In genomic region chr3:162263596-162263995, GRCh38 we compare ENCODE assay signal across 35 cellular contexts.
"Had no signal": no experiment of that assay in that cellular context is flagged by ENCODE, and none has a peak within 500 bp of the region (broad histone marks: within the 10 kb centered on the region; RNA-seq: fewer than 3 reads in every experiment).

No MANE protein-coding gene starts in this region.

- H3K36me3 Mint-ChIP-seq: activated naive CD4-positive, alpha-beta T cell treated with anti-CD3 and anti-CD28 coated beads, Interleukin-2, amount 50 U/mL, for 72 hours; activated naive CD8-positive, alpha-beta T cell treated with anti-CD3 and anti-CD28 coated beads for 36 hours; brain; WTC11 had no signal

- H3K9me3 ChIP-seq: ascending aorta had no signal

- ATAC-seq: activated CD4-positive, alpha-beta T cell treated with anti-CD3 and anti-CD28 coated beads for 36 hours; activated CD4-positive, CD25-positive, alpha-beta regulatory T cell treated with anti-CD3 and anti-CD28 coated beads, Interleukin-2, amount 50 U/mL, for 24 hours; activated CD8-positive, alpha-beta T cell treated with anti-CD3 and anti-CD28 coated beads for 36 hours; activated naive CD4-positive, alpha-beta T cell treated with anti-CD3 and anti-CD28 coated beads, Interleukin-2, amount 50 U/mL, for 72 hours; activated T-cell treated with anti-CD3 and anti-CD28 coated beads, Interleukin-2, amount 50 U/mL, for 4 hours; activated T-cell treated with anti-CD3 and anti-CD28 coated beads, Interleukin-2, amount 50 U/mL, for 72 hours; activated T-helper 17 cell treated with anti-CD3 and anti-CD28 coated beads, Interleukin-2, amount 50 U/mL, for 72 hours; WTC11 had no signal

- DNase-seq: activated CD4-positive, alpha-beta T cell treated with anti-CD3 and anti-CD28 coated beads for 1 hour; activated CD4-positive, alpha-beta T cell treated with anti-CD3 and anti-CD28 coated beads for 36 hours; activated CD4-positive, alpha-beta T cell treated with anti-CD3 and anti-CD28 coated beads for 48 hours; activated CD4-positive, alpha-beta T cell treated with anti-CD3 and anti-CD28 coated beads, Interleukin-2, amount 10 ng/mL, durations not matched to agents 7 days and 5 days; activated CD4-positive, alpha-beta T cell treated with anti-CD3 and anti-CD28 coated beads, Interleukin-2, amount 50 U/mL, for 48 hours; activated CD4-positive, CD25-positive, alpha-beta regulatory T cell; activated CD8-positive, alpha-beta memory T cell treated with anti-CD3 and anti-CD28 coated beads, Interleukin-2, amount 50 U/mL, for 4 hours; activated CD8-positive, alpha-beta T cell treated with anti-CD3 and anti-CD28 coated beads for 36 hours; activated effector memory CD4-positive, alpha-beta T cell treated with anti-CD3 and anti-CD28 coated beads, Interleukin-2, amount 50 U/mL, for 16 hours; activated gamma-delta T cell treated with Interleukin-2 at 50 U/mL for 16 hours; activated naive CD4-positive, alpha-beta T cell; activated naive CD4-positive, alpha-beta T cell treated with anti-CD3 and anti-CD28 coated beads for 36 hours; activated naive CD4-positive, alpha-beta T cell treated with anti-CD3 and anti-CD28 coated beads, Interleukin-2, amount 50 U/mL, for 16 hours; activated naive CD8-positive, alpha-beta T cell treated with anti-CD3 and anti-CD28 coated beads for 36 hours; activated T-cell treated with anti-CD3 and anti-CD28 coated beads for 4 hours; activated T-cell treated with anti-CD3 and anti-CD28 coated beads, Interleukin-2, amount 50 U/mL, for 1 hour; activated T-cell treated with anti-CD3 and anti-CD28 coated beads, Interleukin-2, amount 50 U/mL, for 4 hours; activated T-cell treated with anti-CD3 and anti-CD28 coated beads, Interleukin-2, amount 50 U/mL, for 72 hours; amygdala; anterior cingulate cortex; central memory CD4-positive, alpha-beta T cell; T-helper 2 cell; T-helper 9 cell; WERI-Rb-1 had no signal

- H3K4me1 Mint-ChIP-seq: activated CD4-positive, alpha-beta T cell treated with anti-CD3 and anti-CD28 coated beads for 36 hours; activated CD4-positive, alpha-beta T cell treated with anti-CD3 and anti-CD28 coated beads, Interleukin-2, amount 10 ng/mL, durations not matched to agents 7 days and 5 days; activated naive CD8-positive, alpha-beta T cell treated with anti-CD3 and anti-CD28 coated beads for 36 hours; activated T-helper 17 cell treated with anti-CD3 and anti-CD28 coated beads, Interleukin-2, amount 50 U/mL, for 72 hours; brain had no signal

- FAIRE-seq: colon had no signal

- H3K36me3 ChIP-seq: ascending aorta, WERI-Rb-1 had no signal

- H3K9me3 Mint-ChIP-seq: activated naive CD8-positive, alpha-beta T cell treated with anti-CD3 and anti-CD28 coated beads for 36 hours; activated T-helper 1 cell treated with anti-CD3 and anti-CD28 coated beads, Interleukin-12 subunit alpha, Interleukin-12 subunit beta, Interleukin-2, Interleukin-4 antibody, amounts not matched to agents 30 ng/mL and 10 ng/mL and 1 ng/mL, durations not matched to agents 14 hours and 24 hours and 36 hours had no signal

- H3K27me3 ChIP-seq: ascending aorta had no signal

- H3K4me3 Mint-ChIP-seq: activated CD4-positive, alpha-beta T cell treated with anti-CD3 and anti-CD28 coated beads for 36 hours; activated CD4-positive, alpha-beta T cell treated with anti-CD3 and anti-CD28 coated beads, Interleukin-2, amount 10 ng/mL, durations not matched to agents 7 days and 5 days; activated CD8-positive, alpha-beta T cell treated with anti-CD3 and anti-CD28 coated beads for 36 hours; activated naive CD4-positive, alpha-beta T cell treated with anti-CD3 and anti-CD28 coated beads for 36 hours; activated naive CD8-positive, alpha-beta T cell treated with anti-CD3 and anti-CD28 coated beads for 36 hours; activated T-cell treated with anti-CD3 and anti-CD28 coated beads, Interleukin-2, amount 50 U/mL, for 4 hours; activated T-cell treated with anti-CD3 and anti-CD28 coated beads, Interleukin-2, amount 50 U/mL, for 72 hours; activated T-helper 1 cell treated with anti-CD3 and anti-CD28 coated beads, Interleukin-12 subunit alpha, Interleukin-12 subunit beta, Interleukin-2, Interleukin-4 antibody, amounts not matched to agents 30 ng/mL and 10 ng/mL and 1 ng/mL, durations not matched to agents 14 hours and 24 hours and 36 hours; activated T-helper 17 cell treated with anti-CD3 and anti-CD28 coated beads, Interleukin-2, amount 50 U/mL, for 72 hours; brain; T-helper 1 cell treated with Interleukin-12 subunit alpha and Interleukin-12 subunit beta and Interleukin-4 antibody, amounts not matched to agents 30 μg/mL and 1 μg/mL, for 36 hours; T-helper 2 cell treated with Interferon-gamma antibody and Interleukin-4, amounts not matched to agents 5 μg/mL and 100 μg/mL, for 36 hours; WTC11 had no signal

- H3K4me1 ChIP-seq: ascending aorta had no signal

- H3K4me3 ChIP-seq: ascending aorta, coronary artery had no signal

- H3K27ac ChIP-seq: ascending aorta, coronary artery, WERI-Rb-1 had no signal

- H3K27ac Mint-ChIP-seq: activated CD4-positive, alpha-beta T cell treated with anti-CD3 and anti-CD28 coated beads for 36 hours; activated CD4-positive, alpha-beta T cell treated with anti-CD3 and anti-CD28 coated beads, Interleukin-2, amount 10 ng/mL, durations not matched to agents 7 days and 5 days; activated CD8-positive, alpha-beta T cell treated with anti-CD3 and anti-CD28 coated beads for 36 hours; activated naive CD4-positive, alpha-beta T cell treated with anti-CD3 and anti-CD28 coated beads for 36 hours; activated naive CD4-positive, alpha-beta T cell treated with anti-CD3 and anti-CD28 coated beads, Interleukin-2, amount 50 U/mL, for 72 hours; activated naive CD8-positive, alpha-beta T cell treated with anti-CD3 and anti-CD28 coated beads for 36 hours; activated T-cell treated with anti-CD3 and anti-CD28 coated beads, Interleukin-2, amount 50 U/mL, for 72 hours; activated T-helper 1 cell treated with anti-CD3 and anti-CD28 coated beads, Interleukin-12 subunit alpha, Interleukin-12 subunit beta, Interleukin-2, Interleukin-4 antibody, amounts not matched to agents 30 ng/mL and 10 ng/mL and 1 ng/mL, durations not matched to agents 14 hours and 24 hours and 36 hours; activated T-helper 17 cell treated with anti-CD3 and anti-CD28 coated beads, Interleukin-2, amount 50 U/mL, for 72 hours; brain; T-helper 1 cell treated with Interleukin-12 subunit alpha and Interleukin-12 subunit beta and Interleukin-4 antibody, amounts not matched to agents 30 μg/mL and 1 μg/mL, for 36 hours; T-helper 2 cell treated with Interferon-gamma antibody and Interleukin-4, amounts not matched to agents 5 μg/mL and 100 μg/mL, for 36 hours; WTC11 had no signal

- H3K27me3 Mint-ChIP-seq: activated CD4-positive, alpha-beta T cell treated with anti-CD3 and anti-CD28 coated beads for 36 hours; activated CD4-positive, alpha-beta T cell treated with anti-CD3 and anti-CD28 coated beads, Interleukin-2, amount 10 ng/mL, durations not matched to agents 7 days and 5 days; activated CD8-positive, alpha-beta T cell treated with anti-CD3 and anti-CD28 coated beads for 36 hours; activated naive CD8-positive, alpha-beta T cell treated with anti-CD3 and anti-CD28 coated beads for 36 hours; activated T-helper 17 cell treated with anti-CD3 and anti-CD28 coated beads, Interleukin-2, amount 50 U/mL, for 72 hours; brain had no signal
